In the genomic region with DNA sequence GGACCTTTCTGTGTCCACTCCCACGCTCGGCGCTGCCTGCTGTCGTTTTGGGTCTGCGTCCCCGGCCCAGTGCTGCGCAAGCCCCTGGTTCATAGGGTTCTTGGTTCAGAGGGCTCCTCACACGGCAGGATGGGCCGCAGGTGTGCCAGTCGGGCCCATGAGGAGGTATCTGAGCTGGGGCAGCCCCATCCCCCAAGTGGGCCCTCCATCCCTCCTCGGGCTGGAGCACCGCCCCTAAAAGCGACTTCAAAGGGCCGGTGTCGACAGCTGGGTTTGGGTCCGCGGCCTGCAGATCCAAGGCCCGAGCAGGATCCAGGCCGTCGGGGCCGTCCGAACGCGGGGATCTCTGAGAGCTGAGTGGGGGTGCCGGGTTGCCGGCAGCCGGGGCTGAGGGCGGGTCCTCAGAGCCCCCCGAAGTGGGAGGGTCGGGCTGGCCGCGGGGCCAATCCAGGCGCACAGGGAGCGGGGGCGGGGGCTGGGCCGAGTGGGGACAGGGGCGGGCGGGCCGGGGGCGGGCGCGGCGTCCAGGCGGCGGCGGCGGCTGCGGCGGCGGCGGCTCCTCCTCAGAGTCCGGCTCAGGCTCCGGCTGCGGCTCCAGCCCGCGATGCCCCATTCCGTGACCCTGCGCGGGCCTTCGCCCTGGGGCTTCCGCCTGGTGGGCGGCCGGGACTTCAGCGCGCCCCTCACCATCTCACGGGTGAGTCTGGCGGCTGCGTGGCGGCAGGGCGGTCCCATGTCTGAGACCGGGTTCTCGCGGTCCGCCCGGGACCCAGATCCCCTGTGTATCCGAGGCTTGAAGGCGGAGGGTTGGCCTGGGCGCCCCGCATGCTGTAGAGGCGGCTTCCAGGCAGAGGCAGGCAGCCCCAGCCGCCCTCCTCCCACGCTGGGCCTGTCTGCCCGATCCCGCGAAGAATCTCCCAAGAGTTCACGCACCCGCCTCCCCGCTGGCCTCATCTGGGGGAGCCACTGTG, we compare ENCODE assay signal across 9 cellular contexts. TPM values are rescaled to one million over a fixed set of nuclear protein-coding genes. Genes with fewer than 3 reads are reported as not detected.
A peak's percentile ranks its signal among the peaks of the same experiment; 100 is the strongest.
DNase-seq lines count a peak whose midpoint lies in the region; ATAC-seq and TF ChIP-seq lines count a peak whose summit lies in the region.
"Had no signal": no experiment of that assay in that cellular context is flagged by ENCODE, and none has a peak within 500 bp of the region (broad histone marks: within the 10 kb centered on the region; RNA-seq: fewer than 3 reads in every experiment).

A gene with protein sequence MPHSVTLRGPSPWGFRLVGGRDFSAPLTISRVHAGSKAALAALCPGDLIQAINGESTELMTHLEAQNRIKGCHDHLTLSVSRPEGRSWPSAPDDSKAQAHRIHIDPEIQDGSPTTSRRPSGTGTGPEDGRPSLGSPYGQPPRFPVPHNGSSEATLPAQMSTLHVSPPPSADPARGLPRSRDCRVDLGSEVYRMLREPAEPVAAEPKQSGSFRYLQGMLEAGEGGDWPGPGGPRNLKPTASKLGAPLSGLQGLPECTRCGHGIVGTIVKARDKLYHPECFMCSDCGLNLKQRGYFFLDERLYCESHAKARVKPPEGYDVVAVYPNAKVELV (plus strand): TSS at position 566 of the 971 bp plus-strand sequence. CDS start 39 bp downstream, at position 605.

- peak within 1 kb of the TSS; percentile 63 for H3K4me3 Mint-ChIP-seq in activated naive CD8-positive, alpha-beta T cell
- H3K4me3 Mint-ChIP-seq in activated naive CD8-positive, alpha-beta T cell treated with anti-CD3 and anti-CD28 coated beads, Interleukin-2, amount 50 U/mL, for 24 hours, result no peak within 1 kb of the TSS

- H3K36me3 ChIP-seq in endocrine pancreas (ENCODE audit: control insufficient read depth, insufficient read depth, low read length), result no peaks in the 10 kb centered on the region
- H3K36me3 ChIP-seq in mucosa of descending colon (ENCODE audit: low read depth), result no peaks in the 10 kb centered on the region
- H3K36me3 ChIP-seq in aorta (ENCODE audit: control insufficient read depth in 1 of 2, insufficient read depth in 2 of 2, low read length in 1 of 2), result no peaks in the 10 kb centered on the region

- H3K27me3 Mint-ChIP-seq in activated naive CD8-positive, alpha-beta T cell, result peaks cover 7% of the 10 kb centered on the region
- peaks cover 18% of the 10 kb centered on the region for H3K27me3 Mint-ChIP-seq in activated naive CD8-positive, alpha-beta T cell treated with anti-CD3 and anti-CD28 coated beads, Interleukin-2, amount 50 U/mL, for 24 hours

- ATAC-seq in activated naive CD8-positive, alpha-beta T cell treated with anti-CD3 and anti-CD28 coated beads, Interleukin-2, amount 50 U/mL, for 24 hours, result no peak
- peak; percentile 5 for ATAC-seq in mucosa of descending colon
- ATAC-seq in aorta (ENCODE audit: low FRiP score), result peak; percentile 39
- no peak for ATAC-seq in GM19452 (IDR thresholded peaks at IDR 0.05; ENCODE audit: unreplicated experiment)

- H3K9ac ChIP-seq in endocrine pancreas (ENCODE audit: control insufficient read depth, insufficient read depth, low read length), result peak within 1 kb of the TSS; percentile 77

- no peaks in the 10 kb centered on the region for H3K36me3 Mint-ChIP-seq in activated naive CD8-positive, alpha-beta T cell
- no peaks in the 10 kb centered on the region for H3K36me3 Mint-ChIP-seq in activated naive CD8-positive, alpha-beta T cell treated with anti-CD3 and anti-CD28 coated beads, Interleukin-2, amount 50 U/mL, for 24 hours (ENCODE audit: low read depth)

- no peaks in the 10 kb centered on the region for H3K9me3 ChIP-seq in endocrine pancreas (ENCODE audit: control insufficient read depth, low read length)
- H3K9me3 ChIP-seq in mucosa of descending colon, result no peaks in the 10 kb centered on the region
- H3K9me3 ChIP-seq in aorta (ENCODE audit: control insufficient read depth, low read length), result no peaks in the 10 kb centered on the region

- peak within 1 kb of the TSS; percentile 70 for H3K27ac ChIP-seq in aorta (ENCODE audit: low read depth in 1 of 2, low read length in 2 of 2)

- 10 to 11% methylated on average over 66 to 88 of the region's 88 CpGs for WGBS in aorta, 2 donors

- H3K4me3 ChIP-seq in endocrine pancreas (ENCODE audit: control insufficient read depth, insufficient read depth, low read length) (no peak within 1 kb of the TSS), mucosa of descending colon (peak within 1 kb of the TSS; percentile 9), aorta (ENCODE audit: low read length in 2 of 2) (peak within 1 kb of the TSS; percentile 41 to 58)

- H3K9me3 Mint-ChIP-seq in activated naive CD8-positive, alpha-beta T cell (ENCODE audit: low read depth), result no peaks in the 10 kb centered on the region
- H3K9me3 Mint-ChIP-seq in activated naive CD8-positive, alpha-beta T cell treated with anti-CD3 and anti-CD28 coated beads, Interleukin-2, amount 50 U/mL, for 24 hours, result no peaks in the 10 kb centered on the region

- H3K27me3 ChIP-seq in endocrine pancreas (ENCODE audit: control insufficient read depth, insufficient read depth, low read length), result no peaks in the 10 kb centered on the region
- H3K27me3 ChIP-seq in aorta (ENCODE audit: control insufficient read depth in 1 of 2, insufficient read depth in 2 of 2, low read length in 1 of 2), result no peaks in the 10 kb centered on the region

- H3K4me1 ChIP-seq in endocrine pancreas (ENCODE audit: control insufficient read depth, insufficient read depth, low read length) (no peaks in the 10 kb centered on the region), mucosa of descending colon (ENCODE audit: low read depth) (peaks cover 3% of the 10 kb centered on the region), aorta (ENCODE audit: control insufficient read depth in 1 of 2, insufficient read depth in 2 of 2, low read length in 2 of 2) (peaks cover 0 to 2% of the 10 kb centered on the region in 2 donors)

- H3K4me1 Mint-ChIP-seq in activated naive CD8-positive, alpha-beta T cell (ENCODE audit: low read depth), result peaks cover 24% of the 10 kb centered on the region
- peaks cover 34% of the 10 kb centered on the region for H3K4me1 Mint-ChIP-seq in activated naive CD8-positive, alpha-beta T cell treated with anti-CD3 and anti-CD28 coated beads, Interleukin-2, amount 50 U/mL, for 24 hours

- TF ChIP-seq CTCF in mucosa of descending colon (IDR thresholded peaks at IDR 0.05), result no peak

- no peak for DNase-seq in activated naive CD8-positive, alpha-beta T cell treated with anti-CD3 and anti-CD28 coated beads, Interleukin-2, amount 50 U/mL, for 24 hours
- DNase-seq in mucosa of descending colon (peak in 1 of 3 donors; percentile 17), aorta (peak; percentile 58 to 86), NCI-H748 treated with DMSO at 0.1 percent for 48 hours (lab: John Stamatoyannopoulos, UW) (no peak), middle frontal gyrus (ENCODE audit: extremely low spot score, low spot score) (no peak)
- DNase-seq: DND-41 had no signal

- H3K27ac Mint-ChIP-seq in activated naive CD8-positive, alpha-beta T cell, result no peak within 1 kb of the TSS
- no peak within 1 kb of the TSS for H3K27ac Mint-ChIP-seq in activated naive CD8-positive, alpha-beta T cell treated with anti-CD3 and anti-CD28 coated beads, Interleukin-2, amount 50 U/mL, for 24 hours

- intact Hi-C loops in mucosa of descending colon (cut with DNase I, micrococcal nuclease) (no loop called here), aorta (cut with DNase I) (loop anchor here in 1 of 2 donors (10.0 kb wide), 1 partner anchor 237 kb away; a partner anchor contains a TSS)

RNA-seq across cellular contexts. Expression of the gene that starts here (rescaled TPM):
- total RNA-seq in mucosa of descending colon (10 to 100 TPM in 1 of 3 donors, 1 to 10 TPM in 2; 5.1 to 59.0 (median 5.6) TPM), aorta (10 to 100 TPM; 51.5 to 70.9 TPM)
- 10 to 100 TPM; 12.8 to 23.3 TPM for polyA plus RNA-seq in aorta

Comparison
In these comparisons a context has a peak if more than half of its experiments do, and no peak if none do; other contexts are left out.
1. ATAC-seq: peak in mucosa of descending colon (single experiment) and aorta (single experiment); none in activated naive CD8-positive, alpha-beta T cell treated with anti-CD3 and anti-CD28 coated beads, Interleukin-2, amount 50 U/mL, for 24 hours (single experiment) and GM19452 (single experiment).
2. DNase-seq: peak in aorta (2 of 2); none in activated naive CD8-positive, alpha-beta T cell treated with anti-CD3 and anti-CD28 coated beads, Interleukin-2, amount 50 U/mL, for 24 hours (single experiment), NCI-H748 treated with DMSO at 0.1 percent for 48 hours (single experiment) and middle frontal gyrus (single experiment).